20 cellular contexts compared by ENCODE assay signal in genomic region chr5:58958701-58959100, GRCh38.
"Had no signal": no experiment of that assay in that cellular context is flagged by ENCODE, and none has a peak within 500 bp of the region (broad histone marks: within the 10 kb centered on the region; RNA-seq: fewer than 3 reads in every experiment).

No MANE protein-coding gene starts in this region.

- H3K27ac ChIP-seq: epithelial cell of prostate, esophagus muscularis mucosa, gastrocnemius medialis, heart right ventricle, neutrophil, right atrium auricular region, thyroid gland had no signal

- H3K27me3 Mint-ChIP-seq: type B pancreatic cell had no signal

- H3K4me3 ChIP-seq: esophagus muscularis mucosa, gastrocnemius medialis, heart right ventricle, lung, right atrium auricular region, thyroid gland had no signal

- H3K36me3 ChIP-seq: esophagus muscularis mucosa, gastrocnemius medialis, heart right ventricle, neutrophil, right atrium auricular region, thyroid gland had no signal

- H3K27me3 ChIP-seq: esophagus muscularis mucosa, gastrocnemius medialis, neutrophil, right atrium auricular region, thyroid gland had no signal

- H3K4me1 Mint-ChIP-seq: immature natural killer cell, nephron had no signal

- H3K9me3 ChIP-seq: esophagus muscularis mucosa, gastrocnemius medialis, heart right ventricle, neutrophil, right atrium auricular region, thyroid gland had no signal

- ATAC-seq: gastrocnemius medialis, heart right ventricle, left cardiac atrium, left ventricle myocardium superior had no signal

- DNase-seq: effector memory CD4-positive, alpha-beta T cell; gastrocnemius medialis; heart right ventricle; hypothalamus; immature natural killer cell; left cardiac atrium; left ventricle myocardium superior; mesenchymal stem cell; naive B cell; small intestine; stimulated activated CD4-positive, alpha-beta T cell treated with anti-CD3 and anti-CD28 coated beads, Interleukin-2, amount 100 ng/mL, for 48 hours; stimulated activated naive CD4-positive, alpha-beta T cell treated with Interleukin-2 at 50 U/mL for 16 hours; thyroid gland had no signal

- H3K4me3 Mint-ChIP-seq: immature natural killer cell, naive B cell, nephron, type B pancreatic cell had no signal

- H3K9me3 Mint-ChIP-seq: immature natural killer cell, type B pancreatic cell had no signal

- H3K36me3 Mint-ChIP-seq: immature natural killer cell, naive B cell, type B pancreatic cell had no signal

- H3K27ac Mint-ChIP-seq: immature natural killer cell, naive B cell, nephron, type B pancreatic cell had no signal

- H3K4me1 ChIP-seq: esophagus muscularis mucosa, gastrocnemius medialis, heart right ventricle, right atrium auricular region had no signal
